In the genomic region with DNA sequence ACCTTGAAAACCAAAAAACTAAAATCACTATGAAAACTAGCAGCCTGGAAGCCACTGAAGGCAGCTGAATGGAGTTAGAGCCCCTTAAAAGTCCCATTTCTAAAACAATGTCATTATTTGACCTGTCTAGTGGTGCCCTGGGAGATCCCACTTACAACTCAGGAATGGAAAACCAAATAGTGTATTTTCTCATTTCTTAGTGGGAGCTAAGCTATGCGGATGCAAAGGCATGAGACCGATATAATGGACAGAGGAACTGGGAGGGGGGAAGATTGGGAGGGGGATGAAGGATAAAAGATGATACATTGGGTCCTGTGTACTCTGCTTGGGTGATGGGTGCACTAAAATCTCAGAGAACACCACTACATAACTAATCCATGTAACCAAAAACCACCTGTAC, we compare ENCODE assay signal across 15 cellular contexts. TPM values are rescaled to one million over a fixed set of nuclear protein-coding genes. Genes with fewer than 3 reads are reported as not detected.
A peak's percentile ranks its signal among the peaks of the same experiment; 100 is the strongest.
DNase-seq lines count a peak whose midpoint lies in the region; ATAC-seq, FAIRE-seq and TF ChIP-seq lines count a peak whose summit lies in the region.
"Had no signal": no experiment of that assay in that cellular context is flagged by ENCODE, and none has a peak within 500 bp of the region (broad histone marks: within the 10 kb centered on the region; RNA-seq: fewer than 3 reads in every experiment).

No MANE protein-coding gene starts in this region.

- POLR2A ChIA-PET in endothelial cell of umbilical vein (lab: Charles Lee): interaction anchor here (1.2 kb wide), 1 partner anchor 41 kb away, joined by 5 read pairs; the partner anchor contains the start of gene GIMAP1

- peaks cover 39% of the 10 kb centered on the region for H3K36me3 Mint-ChIP-seq in activated CD8-positive, alpha-beta memory T cell treated with anti-CD3 and anti-CD28 coated beads, Interleukin-2, amount 10 ng/mL, durations not matched to agents 7 days and 5 days

- H3K27ac Mint-ChIP-seq in activated CD8-positive, alpha-beta memory T cell treated with anti-CD3 and anti-CD28 coated beads, Interleukin-2, amount 10 ng/mL, durations not matched to agents 7 days and 5 days: peak overlapping the region; percentile 80

- no peak for ATAC-seq in activated CD8-positive, alpha-beta memory T cell treated with anti-CD3 and anti-CD28 coated beads, Interleukin-2, amount 10 ng/mL, durations not matched to agents 7 days and 5 days
- ATAC-seq in GM18517 (IDR thresholded peaks at IDR 0.05; ENCODE audit: unreplicated experiment): no peak

- CTCF ChIA-PET in activated CD8-positive, alpha-beta memory T cell treated with anti-CD3 and anti-CD28 coated beads, Interleukin-2, amount 10 ng/mL, durations not matched to agents 7 days and 5 days (lab: Charles Lee): no interaction called here
- CTCF ChIA-PET in endothelial cell of umbilical vein (lab: Charles Lee): no interaction called here

- H3K9ac ChIP-seq in endothelial cell of umbilical vein (replicated peaks; ENCODE audit: extremely low read depth, insufficient read depth, low read length) (no peak overlapping the region), subcutaneous abdominal adipose tissue (ENCODE audit: low read length in 5 of 5) (no peak overlapping the region)

- H3K27me3 Mint-ChIP-seq in activated CD8-positive, alpha-beta memory T cell treated with anti-CD3 and anti-CD28 coated beads, Interleukin-2, amount 10 ng/mL, durations not matched to agents 7 days and 5 days: no peaks in the 10 kb centered on the region

- H3K9me3 ChIP-seq in Peyer's patch: no peaks in the 10 kb centered on the region
- H3K9me3 ChIP-seq in endothelial cell of umbilical vein (replicated peaks; ENCODE audit: control insufficient read depth, insufficient read depth, low read length): no peaks in the 10 kb centered on the region
- no peaks in the 10 kb centered on the region for H3K9me3 ChIP-seq in subcutaneous abdominal adipose tissue (ENCODE audit: control insufficient read depth in 5 of 5, low read length in 5 of 5)

- peak overlapping the region; percentile 44 for H2AFZ ChIP-seq in endothelial cell of umbilical vein (ENCODE audit: low read depth, low read length)

- DNase-seq in activated CD8-positive, alpha-beta memory T cell treated with anti-CD3 and anti-CD28 coated beads, Interleukin-2, amount 10 ng/mL, durations not matched to agents 7 days and 5 days: no peak
- DNase-seq in activated CD8-positive, alpha-beta memory T cell treated with anti-CD3 and anti-CD28 coated beads for 24 hours: no peak
- DNase-seq in Peyer's patch (no peak), endothelial cell of umbilical vein (ENCODE audit: low read depth, low spot score) (peak; percentile 43), midbrain (lab: John Stamatoyannopoulos, UW) (no peak), mesenteric fat pad (ENCODE audit: low spot score) (no peak)
- DNase-seq: activated CD4-positive, alpha-beta T cell treated with anti-CD3 and anti-CD28 coated beads, Interleukin-2, amount 50 U/mL, for 48 hours; glutamatergic neuron had no signal

- intact Hi-C loops in endothelial cell of umbilical vein (cut with micrococcal nuclease): loop anchor here (1.0 to 2.0 kb wide), 6 partner anchors 10 to 225 kb away; partner anchors contain the start of genes GIMAP1, GIMAP2, GIMAP6 and GIMAP8

- H3K27ac ChIP-seq in Peyer's patch (peak overlapping the region in 3 of 4 donors; percentile 48 to 73 (median 62)), endothelial cell of umbilical vein (ENCODE audit: insufficient read depth, low read depth, low read length) (peak overlapping the region; percentile 48), subcutaneous abdominal adipose tissue (ENCODE audit: low read depth, low read length) (peak overlapping the region; percentile 50)
- H3K27ac ChIP-seq: RWPE1 had no signal

- peaks cover 3% of the 10 kb centered on the region for H3K9me3 Mint-ChIP-seq in activated CD8-positive, alpha-beta memory T cell treated with anti-CD3 and anti-CD28 coated beads, Interleukin-2, amount 10 ng/mL, durations not matched to agents 7 days and 5 days (ENCODE audit: low read depth)

- no peaks in the 10 kb centered on the region for H3K27me3 ChIP-seq in Peyer's patch
- no peaks in the 10 kb centered on the region for H3K27me3 ChIP-seq in endothelial cell of umbilical vein (ENCODE audit: control insufficient read depth in 2 of 2, insufficient read depth in 2 of 2, low read length in 2 of 2)
- H3K27me3 ChIP-seq in subcutaneous abdominal adipose tissue (ENCODE audit: control insufficient read depth in 5 of 5, insufficient read depth in 4 of 5, low read length in 5 of 5): no peaks in the 10 kb centered on the region

- no peaks in the 10 kb centered on the region for H4K20me1 ChIP-seq in endothelial cell of umbilical vein (replicated peaks; ENCODE audit: control insufficient read depth, extremely low read depth, insufficient read depth, low read length)

- TF ChIP-seq POLR2A in Peyer's patch (IDR thresholded peaks at IDR 0.05): no peak
- no peak for TF ChIP-seq POLR2A in endothelial cell of umbilical vein (IDR thresholded peaks at IDR 0.05; ENCODE audit: low read depth, low read length)

- peak overlapping the region; percentile 77 for H3K4me2 ChIP-seq in endothelial cell of umbilical vein (ENCODE audit: insufficient read depth, low read length)

- H3K4me3 Mint-ChIP-seq in activated CD8-positive, alpha-beta memory T cell treated with anti-CD3 and anti-CD28 coated beads, Interleukin-2, amount 10 ng/mL, durations not matched to agents 7 days and 5 days: peak overlapping the region; percentile 14

- no peaks in the 10 kb centered on the region for H3K79me2 ChIP-seq in endothelial cell of umbilical vein (ENCODE audit: control insufficient read depth, insufficient read depth, low read length)

- H3K4me3 ChIP-seq in Peyer's patch: no peak overlapping the region
- H3K4me3 ChIP-seq in endothelial cell of umbilical vein (replicated peaks in 1 of 3; ENCODE audit: insufficient read depth in 1 of 3, low read depth in 1 of 3, low read length in 3 of 3): no peak overlapping the region
- no peak overlapping the region for H3K4me3 ChIP-seq in subcutaneous abdominal adipose tissue (ENCODE audit: low read depth in 1 of 5, low read length in 5 of 5)

- H3K4me1 ChIP-seq in Peyer's patch: no peaks in the 10 kb centered on the region
- peaks cover 19% of the 10 kb centered on the region for H3K4me1 ChIP-seq in endothelial cell of umbilical vein (ENCODE audit: control insufficient read depth, extremely low read depth, insufficient read depth, low read length)
- H3K4me1 ChIP-seq in subcutaneous abdominal adipose tissue (ENCODE audit: control insufficient read depth in 5 of 5, insufficient read depth in 5 of 5, low read length in 5 of 5): peaks cover 0 to 7% (median 4%) of the 10 kb centered on the region in 5 donors

- H3K36me3 ChIP-seq in Peyer's patch: no peaks in the 10 kb centered on the region
- H3K36me3 ChIP-seq in endothelial cell of umbilical vein (ENCODE audit: control insufficient read depth in 2 of 2, extremely low read depth in 1 of 2, insufficient read depth in 2 of 2, low read length in 2 of 2): no peaks in the 10 kb centered on the region
- H3K36me3 ChIP-seq in subcutaneous abdominal adipose tissue (ENCODE audit: control insufficient read depth in 5 of 5, insufficient read depth in 5 of 5, low read length in 5 of 5): no peaks in the 10 kb centered on the region

- TF ChIP-seq CTCF in Peyer's patch (IDR thresholded peaks at IDR 0.05) (no peak), endothelial cell of umbilical vein (IDR thresholded peaks at IDR 0.05; ENCODE audit: extremely low read depth in 1 of 2, insufficient read depth in 1 of 2, low read depth in 1 of 2, low read length in 2 of 2) (no peak)

- dilution Hi-C loops in endothelial cell of umbilical vein (cut with MboI; ENCODE audit: extremely low pct_ligation_motif_present, low sequenced_read_pairs): no loop called here

- no TSS peak for BruUV-seq in endothelial cell of umbilical vein (replicated peaks; lab: Mats Ljungman, UMichigan)

- FAIRE-seq in endothelial cell of umbilical vein (lab: Jason Lieb, UNC): no peak
- FAIRE-seq: HTR-8/SVneo, keratinocyte had no signal

- peaks cover 72% of the 10 kb centered on the region for H3K4me1 Mint-ChIP-seq in activated CD8-positive, alpha-beta memory T cell treated with anti-CD3 and anti-CD28 coated beads, Interleukin-2, amount 10 ng/mL, durations not matched to agents 7 days and 5 days

- no peaks in the 10 kb centered on the region for H3K9me1 ChIP-seq in endothelial cell of umbilical vein (replicated peaks; ENCODE audit: control insufficient read depth, extremely low read depth, insufficient read depth, low read length)

RNA-seq across cellular contexts. Expression of gene GIMAP2, which starts 9.8 kb away (rescaled TPM):
- total RNA-seq in activated CD8-positive, alpha-beta memory T cell treated with anti-CD3 and anti-CD28 coated beads, Interleukin-2, amount 10 ng/mL, durations not matched to agents 7 days and 5 days: 10 to 100 TPM; 60.3 to 80.0 TPM
- total RNA-seq in Peyer's patch: 10 to 100 TPM in 1 of 4 donors, 1 to 10 TPM in 3; 4.8 to 17.3 (median 9.1) TPM
- total RNA-seq in endothelial cell of umbilical vein: 26.2 and 27.9 TPM in 2 replicates
- 18.0 and 21.3 TPM in 2 replicates for polyA plus RNA-seq in endothelial cell of umbilical vein
- polyA plus RNA-seq in endothelial cell of umbilical vein (2011; cell fraction: cytosol; rRNA removed): 22.2 and 22.5 TPM in 2 replicates
- polyA plus RNA-seq in endothelial cell of umbilical vein (2011; cell fraction: nucleus; rRNA removed): 16.9 and 18.1 TPM in 2 replicates
- 25.1 and 25.8 TPM in 2 replicates for polyA plus RNA-seq in endothelial cell of umbilical vein (2012)
- polyA minus RNA-seq in endothelial cell of umbilical vein: 24.5 and 30.0 TPM in 2 replicates
- polyA minus RNA-seq in endothelial cell of umbilical vein (2011; cell fraction: cytosol; rRNA and poly(A)+ RNA removed): not detected
- polyA minus RNA-seq in endothelial cell of umbilical vein (2011; cell fraction: nucleus; rRNA and poly(A)+ RNA removed): 7.5 and 14.9 TPM in 2 replicates
- total RNA-seq in mesenteric fat pad: 12.5 TPM
- total RNA-seq: MCF 10A had no signal

RNA-seq across cellular contexts. Expression of gene GIMAP1, which starts 40.7 kb away (rescaled TPM):
- total RNA-seq in activated CD8-positive, alpha-beta memory T cell treated with anti-CD3 and anti-CD28 coated beads, Interleukin-2, amount 10 ng/mL, durations not matched to agents 7 days and 5 days: 10 to 100 TPM in 1 of 2 experiments, 1 to 10 TPM in 1; 6.8 to 12.4 TPM
- total RNA-seq in Peyer's patch: 1 to 10 TPM; 1.8 to 7.4 (median 3.6) TPM
- total RNA-seq in endothelial cell of umbilical vein: 11.8 and 11.9 TPM in 2 replicates
- 8.1 and 10.0 TPM in 2 replicates for polyA plus RNA-seq in endothelial cell of umbilical vein
- 8.7 and 11.0 TPM in 2 replicates for polyA plus RNA-seq in endothelial cell of umbilical vein (2011; cell fraction: cytosol; rRNA removed)
- 7.9 and 8.0 TPM in 2 replicates for polyA plus RNA-seq in endothelial cell of umbilical vein (2011; cell fraction: nucleus; rRNA removed)
- 7.8 and 12.2 TPM in 2 replicates for polyA plus RNA-seq in endothelial cell of umbilical vein (2012)
- polyA minus RNA-seq in endothelial cell of umbilical vein: 3.8 and 5.8 TPM in 2 replicates
- polyA minus RNA-seq in endothelial cell of umbilical vein (2011; cell fraction: cytosol; rRNA and poly(A)+ RNA removed): not detected
- 5.0 and 6.5 TPM in 2 replicates for polyA minus RNA-seq in endothelial cell of umbilical vein (2011; cell fraction: nucleus; rRNA and poly(A)+ RNA removed)
- 4.4 TPM for total RNA-seq in mesenteric fat pad
- total RNA-seq: MCF 10A, myocyte had no signal
- polyA plus RNA-seq: keratinocyte had no signal

RNA-seq across cellular contexts. Expression of gene GIMAP6, which starts 43.5 kb away (rescaled TPM):
- total RNA-seq in activated CD8-positive, alpha-beta memory T cell treated with anti-CD3 and anti-CD28 coated beads, Interleukin-2, amount 10 ng/mL, durations not matched to agents 7 days and 5 days: 10 to 100 TPM; 54.6 to 65.0 TPM
- total RNA-seq in Peyer's patch (10 to 100 TPM in 2 of 4 donors, 1 to 10 TPM in 2; 7.0 to 35.5 (median 10.6) TPM), endothelial cell of umbilical vein (85.0 and 87.8 TPM in 2 replicates), mesenteric fat pad (46.6 TPM)
- 58.7 and 65.6 TPM in 2 replicates for polyA plus RNA-seq in endothelial cell of umbilical vein
- polyA plus RNA-seq in endothelial cell of umbilical vein (2011; cell fraction: cytosol; rRNA removed): 56.7 and 57.8 TPM in 2 replicates
- polyA plus RNA-seq in endothelial cell of umbilical vein (2011; cell fraction: nucleus; rRNA removed): 55.9 and 58.9 TPM in 2 replicates
- polyA plus RNA-seq in endothelial cell of umbilical vein (2012): 55.3 and 64.2 TPM in 2 replicates
- 95.5 and 96.0 TPM in 2 replicates for polyA minus RNA-seq in endothelial cell of umbilical vein
- polyA minus RNA-seq in endothelial cell of umbilical vein (2011; cell fraction: cytosol; rRNA and poly(A)+ RNA removed): not detected
- polyA minus RNA-seq in endothelial cell of umbilical vein (2011; cell fraction: nucleus; rRNA and poly(A)+ RNA removed): 35.2 and 38.9 TPM in 2 replicates
- total RNA-seq: MCF 10A, myocyte had no signal
